In the genomic region with DNA sequence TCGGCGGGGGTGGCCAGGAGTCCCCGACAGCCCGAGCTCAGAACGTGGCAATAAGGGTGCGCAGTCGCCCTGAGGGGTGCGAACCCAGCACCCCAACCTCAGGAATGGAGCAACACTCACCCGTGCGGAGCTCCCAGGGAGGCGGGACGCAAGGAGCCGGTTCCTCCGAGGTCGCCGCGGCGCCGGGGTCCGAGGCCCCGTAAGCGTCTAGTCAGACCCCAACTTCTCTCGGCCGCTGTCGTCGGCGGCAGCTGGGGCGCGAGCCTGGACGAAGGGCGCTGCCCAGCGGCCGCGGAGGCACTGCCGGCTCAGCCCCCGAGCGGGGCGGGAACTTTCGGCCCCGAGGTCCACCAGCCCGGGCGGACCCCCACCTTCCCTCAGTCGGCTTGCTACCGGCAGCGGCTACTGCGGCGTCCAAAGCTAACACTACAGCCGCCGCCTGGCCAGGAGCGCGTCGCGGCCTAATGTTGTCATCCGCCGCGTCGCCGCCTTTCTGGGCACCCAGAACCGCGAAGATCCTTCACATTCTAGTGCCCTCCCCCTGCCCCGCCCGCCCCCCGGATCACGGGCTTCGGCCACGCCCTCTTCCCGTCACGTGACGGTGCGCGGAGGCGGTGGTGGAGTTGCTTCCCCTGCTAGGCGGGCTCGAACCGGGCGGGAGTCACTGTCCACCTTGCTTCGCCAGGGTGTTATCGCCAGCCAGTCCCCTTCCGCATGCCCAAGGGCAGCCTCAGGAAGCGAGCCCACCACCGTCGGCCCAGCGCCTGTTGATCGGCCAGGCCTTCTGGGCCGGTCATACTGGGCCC, we compare ENCODE assay signal across 8 cellular contexts. TPM values are rescaled to one million over a fixed set of nuclear protein-coding genes. Genes with fewer than 3 reads are reported as not detected.
DNase-seq lines count a peak whose midpoint lies in the region; ATAC-seq and TF ChIP-seq lines count a peak whose summit lies in the region.

A gene with protein sequence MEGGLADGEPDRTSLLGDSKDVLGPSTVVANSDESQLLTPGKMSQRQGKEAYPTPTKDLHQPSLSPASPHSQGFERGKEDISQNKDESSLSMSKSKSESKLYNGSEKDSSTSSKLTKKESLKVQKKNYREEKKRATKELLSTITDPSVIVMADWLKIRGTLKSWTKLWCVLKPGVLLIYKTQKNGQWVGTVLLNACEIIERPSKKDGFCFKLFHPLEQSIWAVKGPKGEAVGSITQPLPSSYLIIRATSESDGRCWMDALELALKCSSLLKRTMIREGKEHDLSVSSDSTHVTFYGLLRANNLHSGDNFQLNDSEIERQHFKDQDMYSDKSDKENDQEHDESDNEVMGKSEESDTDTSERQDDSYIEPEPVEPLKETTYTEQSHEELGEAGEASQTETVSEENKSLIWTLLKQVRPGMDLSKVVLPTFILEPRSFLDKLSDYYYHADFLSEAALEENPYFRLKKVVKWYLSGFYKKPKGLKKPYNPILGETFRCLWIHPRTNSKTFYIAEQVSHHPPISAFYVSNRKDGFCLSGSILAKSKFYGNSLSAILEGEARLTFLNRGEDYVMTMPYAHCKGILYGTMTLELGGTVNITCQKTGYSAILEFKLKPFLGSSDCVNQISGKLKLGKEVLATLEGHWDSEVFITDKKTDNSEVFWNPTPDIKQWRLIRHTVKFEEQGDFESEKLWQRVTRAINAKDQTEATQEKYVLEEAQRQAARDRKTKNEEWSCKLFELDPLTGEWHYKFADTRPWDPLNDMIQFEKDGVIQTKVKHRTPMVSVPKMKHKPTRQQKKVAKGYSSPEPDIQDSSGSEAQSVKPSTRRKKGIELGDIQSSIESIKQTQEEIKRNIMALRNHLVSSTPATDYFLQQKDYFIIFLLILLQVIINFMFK (minus strand): TSS at position 495 of the 806 bp plus-strand sequence. CDS start 72,220 bp downstream, outside the sequence.

- H3K36me3 ChIP-seq in GM23338 (ENCODE audit: insufficient read depth) = no peaks in the 10 kb centered on the region
- no peaks in the 10 kb centered on the region for H3K36me3 ChIP-seq in fibroblast of lung (ENCODE audit: control insufficient read depth, insufficient read depth, low read length)

- H4K20me1 ChIP-seq in GM23338 (replicated peaks; ENCODE audit: insufficient read depth) (peaks cover 9% of the 10 kb centered on the region; the same call in 1 of the 2 replicates), fibroblast of lung (ENCODE audit: control insufficient read depth, extremely low read depth, insufficient read depth, low read length) (no peaks in the 10 kb centered on the region)

- peak within 1 kb of the TSS; percentile 92 for H3K4me3 Mint-ChIP-seq in GM23338
- peak within 1 kb of the TSS; percentile 92 to 99 (median 94) for H3K4me3 Mint-ChIP-seq in naive thymus-derived CD8-positive, alpha-beta T cell

- ATAC-seq in GM23338 = peak; percentile 81
- peak; percentile 65 for ATAC-seq in naive thymus-derived CD8-positive, alpha-beta T cell

- peaks cover 22% of the 10 kb centered on the region for H3K4me1 ChIP-seq in GM23338 (ENCODE audit: insufficient read depth)
- no peaks in the 10 kb centered on the region for H3K4me1 ChIP-seq in fibroblast of lung (ENCODE audit: control insufficient read depth, extremely low read depth, insufficient read depth, low read length)

- H3K36me3 Mint-ChIP-seq in GM23338 (ENCODE audit: low read depth) = no peaks in the 10 kb centered on the region
- no peaks in the 10 kb centered on the region for H3K36me3 Mint-ChIP-seq in naive thymus-derived CD8-positive, alpha-beta T cell

- H3K9me2 ChIP-seq in GM23338 (ENCODE audit: insufficient read depth) = no peaks in the 10 kb centered on the region

- POLR2A ChIA-PET in naive thymus-derived CD8-positive, alpha-beta T cell (lab: Charles Lee) = interaction anchor here (1.0 to 2.4 kb wide), 15 partner anchors 9 to 1048 kb away, joined by 3 to 13 read pairs (median 4); partner anchors contain the start of genes BBS10, KRR1, NAP1L1 and ZDHHC17

- H3K27me3 ChIP-seq in GM23338 (ENCODE audit: insufficient read depth) (no peaks in the 10 kb centered on the region), fibroblast of lung (ENCODE audit: control insufficient read depth, insufficient read depth, low read length) (no peaks in the 10 kb centered on the region)

- H3K9me3 Mint-ChIP-seq in GM23338 = no peaks in the 10 kb centered on the region
- H3K9me3 Mint-ChIP-seq in naive thymus-derived CD8-positive, alpha-beta T cell = no peaks in the 10 kb centered on the region

- H2AFZ ChIP-seq in GM23338 = peak within 1 kb of the TSS; percentile 94
- H2AFZ ChIP-seq in fibroblast of lung (ENCODE audit: low read length) = peak within 1 kb of the TSS; percentile 98

- DNase-seq in EH (ENCODE audit: low read depth) = peak; percentile 93
- peak; percentile 97 for DNase-seq in GM23338 (ENCODE audit: low spot score)
- peak; percentile 92 for DNase-seq in LHCN-M2 (ENCODE audit: low read depth)
- DNase-seq in RPMI7951 (ENCODE audit: low read depth) = peak; percentile 91
- peak; percentile 93 to 96 for DNase-seq in activated T-helper 1 cell treated with anti-CD3 and anti-CD28 coated beads, Interleukin-2, amount 50 U/mL, for 16 hours (ENCODE audit: low read depth in 1 of 2, low spot score in 1 of 2)
- peak; percentile 88 to 90 for DNase-seq in fibroblast of lung (ENCODE audit: low read depth in 2 of 2)
- peak; percentile 89 to 97 (median 94) for DNase-seq in naive thymus-derived CD8-positive, alpha-beta T cell
- peak; percentile 84 to 95 (median 92) for DNase-seq in stimulated activated naive CD4-positive, alpha-beta T cell (lab: John Stamatoyannopoulos, UW)

- H3K4me3 ChIP-seq in GM23338 (peak within 1 kb of the TSS; percentile 87), fibroblast of lung (replicated peaks in 1 of 4; ENCODE audit: control extremely low read depth in 1 of 4, insufficient read depth in 1 of 4, low read depth in 3 of 4, low read length in 4 of 4) (peak within 1 kb of the TSS; percentile 69 to 97 (median 92))

- no peaks in the 10 kb centered on the region for H3F3A ChIP-seq in GM23338 (replicated peaks; ENCODE audit: low read depth)

- H3K9me3 ChIP-seq in fibroblast of lung (ENCODE audit: control insufficient read depth, insufficient read depth, low read depth, low read length) = no peaks in the 10 kb centered on the region

- peaks cover 29% of the 10 kb centered on the region for H3K4me1 Mint-ChIP-seq in GM23338
- peaks cover 13 to 49% (median 39%) of the 10 kb centered on the region in 4 donors for H3K4me1 Mint-ChIP-seq in naive thymus-derived CD8-positive, alpha-beta T cell

- peak within 1 kb of the TSS; percentile 93 for H3K9ac ChIP-seq in fibroblast of lung (ENCODE audit: insufficient read depth, low read length)

- H3K79me2 ChIP-seq in GM23338 (replicated peaks; ENCODE audit: insufficient read depth) (peaks cover 43% of the 10 kb centered on the region), fibroblast of lung (ENCODE audit: control insufficient read depth, insufficient read depth, low read length) (peaks cover 39% of the 10 kb centered on the region)

- H3K27me3 Mint-ChIP-seq in GM23338 (ENCODE audit: insufficient read depth, low read depth, poor library complexity) = peaks cover 7% of the 10 kb centered on the region
- no peaks in the 10 kb centered on the region for H3K27me3 Mint-ChIP-seq in naive thymus-derived CD8-positive, alpha-beta T cell

- peak within 1 kb of the TSS; percentile 96 for H3K4me2 ChIP-seq in GM23338
- H3K4me2 ChIP-seq in fibroblast of lung (ENCODE audit: extremely low read depth, insufficient read depth, low read length) = peak within 1 kb of the TSS; percentile 96

- H3K27ac Mint-ChIP-seq in GM23338 = peak within 1 kb of the TSS; percentile 98
- H3K27ac Mint-ChIP-seq in naive thymus-derived CD8-positive, alpha-beta T cell = peak within 1 kb of the TSS; percentile 95 to 99 (median 98)

- peak in 1 of 2 experiments; percentile 46; a peak in 2 of 4 replicates for TF ChIP-seq CTCF in GM23338 (conservative IDR thresholded peaks at IDR 0.05; ENCODE audit: low read depth in 2 of 2)
- TF ChIP-seq CTCF in fibroblast of lung (conservative IDR thresholded peaks at IDR 0.05 in 1 of 2, IDR thresholded peaks at IDR 0.05 in 1 of 2; ENCODE audit: low read depth in 1 of 2, low read length in 2 of 2) = peak in 1 of 2 donors; percentile 12

- H3K27ac ChIP-seq in GM23338 (ENCODE audit: low read depth) (peak within 1 kb of the TSS; percentile 99), fibroblast of lung (ENCODE audit: insufficient read depth, low read length) (peak within 1 kb of the TSS; percentile 95)

TF ChIP-seq in GM23338, 12 proteins besides CTCF, POLR2A, EP300 and RAD21 (continues in another document):
- TF ChIP-seq EZH2 (IDR thresholded peaks at IDR 0.05; ENCODE audit: low read depth, unreplicated experiment) (no peak), ZNF114 (CRISPR knock-in tag; IDR thresholded peaks at IDR 0.05) (no peak), ZNF331 (CRISPR knock-in tag; IDR thresholded peaks at IDR 0.05; ENCODE audit: low read depth) (no peak), JUNB (IDR thresholded peaks at IDR 0.05; ENCODE audit: unreplicated experiment) (no peak), EZH2phosphoT487 (IDR thresholded peaks at IDR 0.05; ENCODE audit: unreplicated experiment) (no peak)

RNA-seq across cellular contexts. Expression of the gene that starts here (rescaled TPM):
- 73.3 and 78.0 TPM in 2 replicates for total RNA-seq in GM23338 (2014; rRNA removed; shearing (Covaris generic))
- 116 and 124 TPM in 2 replicates for polyA plus RNA-seq in GM23338 (2016; fragmentation: Nextera tagmentation; extraction: Ambion mirVana)
- 50.5 and 56.8 TPM in 2 replicates for total RNA-seq in LHCN-M2 (2014; rRNA removed)
- 12.6 TPM for polyA plus RNA-seq in LHCN-M2 (2012)
- 49.9 and 55.9 TPM in 2 replicates for total RNA-seq in RPMI7951 (2014; rRNA removed; shearing (Covaris generic))
- 240 and 294 TPM in 2 replicates for total RNA-seq in fibroblast of lung
- 70.9 and 89.6 TPM in 2 replicates for polyA plus RNA-seq in fibroblast of lung
- polyA plus RNA-seq in fibroblast of lung (2012) = 45.9 and 60.0 TPM in 2 replicates
- polyA minus RNA-seq in fibroblast of lung (ENCODE audit: low replicate concordance) = 41.5 and 59.1 TPM in 2 replicates
- 100 to 1,000 TPM; 105 to 114 TPM for total RNA-seq in naive thymus-derived CD8-positive, alpha-beta T cell
- 100 to 1,000 TPM; 103 to 143 (median 130) TPM for polyA plus RNA-seq in naive thymus-derived CD8-positive, alpha-beta T cell

Comparison
In these comparisons a context has a peak if more than half of its experiments do, and no peak if none do; other contexts are left out.
1. Peak in every context shown above with its lines: DNase-seq, ATAC-seq, H3K4me3 ChIP-seq and H3K27ac ChIP-seq.